Comparison of ENCODE assay signal across 15 cellular contexts in genomic region chr4:23234716-23235115, GRCh38.
DNase-seq lines count a peak whose midpoint lies in the region; ATAC-seq and TF ChIP-seq lines count a peak whose summit lies in the region.
"Had no signal": no experiment of that assay in that cellular context is flagged by ENCODE, and none has a peak within 500 bp of the region (broad histone marks: within the 10 kb centered on the region; RNA-seq: fewer than 3 reads in every experiment).

No MANE protein-coding gene starts in this region.

- H3K4me2 ChIP-seq in neuronal stem cell (ENCODE audit: insufficient read depth, low read length, poor library complexity, severe bottlenecking) = no peak overlapping the region

- no peaks in the 10 kb centered on the region for H3K36me3 ChIP-seq in adrenal gland (replicated peaks in 1 of 2)
- no peaks in the 10 kb centered on the region for H3K36me3 ChIP-seq in neuronal stem cell (replicated peaks in 1 of 2; ENCODE audit: control insufficient read depth in 2 of 2, insufficient read depth in 2 of 2, low read length in 2 of 2)
- H3K36me3 ChIP-seq in naive thymus-derived CD4-positive, alpha-beta T cell (ENCODE audit: control insufficient read depth in 2 of 3, insufficient read depth in 3 of 3, low read length in 3 of 3) = no peaks in the 10 kb centered on the region

- H3K27me3 Mint-ChIP-seq in T-cell = no peaks in the 10 kb centered on the region
- no peaks in the 10 kb centered on the region for H3K27me3 Mint-ChIP-seq in effector memory CD8-positive, alpha-beta T cell
- H3K27me3 Mint-ChIP-seq in naive thymus-derived CD4-positive, alpha-beta T cell = peaks cover 0 to 2% (median 0%) of the 10 kb centered on the region in 5 donors

- 42 to 69% (median 54%) methylated on average over 4 of the region's 4 CpGs for WGBS in adrenal gland, 4 donors
- WGBS in neuronal stem cell (ENCODE audit: extremely low coverage in 2 of 2, insufficient read length in 2 of 2, insufficient replicate concordance in 1 of 2), 2 donors = no CpG with 5 or more reads among the region's 4 CpGs

- peaks cover 0 to 5% of the 10 kb centered on the region in 2 donors for H3K4me1 ChIP-seq in adrenal gland (replicated peaks in 1 of 2)
- peaks cover 15% of the 10 kb centered on the region for H3K4me1 ChIP-seq in foreskin keratinocyte
- peaks cover 9 to 10% of the 10 kb centered on the region in 2 donors for H3K4me1 ChIP-seq in neuronal stem cell (ENCODE audit: control insufficient read depth in 2 of 2, insufficient read depth in 1 of 2, low read depth in 1 of 2, low read length in 2 of 2)
- no peaks in the 10 kb centered on the region for H3K4me1 ChIP-seq in naive thymus-derived CD4-positive, alpha-beta T cell (ENCODE audit: control insufficient read depth in 2 of 2, insufficient read depth in 2 of 2, low read length in 2 of 2)

- DNase-seq in HT1080 (ENCODE audit: low read depth) (peak; percentile 19), adrenal gland (peak in 5 of 7 donors; percentile 20 to 38 (median 28)), foreskin keratinocyte (peak; percentile 25 to 45), neuronal stem cell (ENCODE audit: low spot score) (no peak), T-cell (no peak)
- DNase-seq in effector memory CD8-positive, alpha-beta T cell = no peak
- DNase-seq in naive thymus-derived CD4-positive, alpha-beta T cell = no peak
- DNase-seq: C1 segment of cervical spinal cord, DMS153, EL, IMR-90, Kasumi-1, NCI-H1105, NCI-H187 had no signal

- H3K4me3 Mint-ChIP-seq in T-cell = no peak overlapping the region
- no peak overlapping the region for H3K4me3 Mint-ChIP-seq in effector memory CD8-positive, alpha-beta T cell
- no peak overlapping the region for H3K4me3 Mint-ChIP-seq in naive thymus-derived CD4-positive, alpha-beta T cell

- peak overlapping the region in 1 of 5 donors; percentile 25 for H3K27ac ChIP-seq in adrenal gland
- H3K27ac ChIP-seq in foreskin keratinocyte = no peak overlapping the region
- H3K27ac ChIP-seq in neuronal stem cell (replicated peaks; ENCODE audit: low read length) = peak overlapping the region; percentile 62
- no peak overlapping the region for H3K27ac ChIP-seq in naive thymus-derived CD4-positive, alpha-beta T cell (ENCODE audit: low read depth, low read length)

- no peak overlapping the region for H3K14ac ChIP-seq in neuronal stem cell (ENCODE audit: low read length)

- no peak overlapping the region for H3K4ac ChIP-seq in neuronal stem cell (ENCODE audit: low read length)

- no peak overlapping the region for H2BK15ac ChIP-seq in neuronal stem cell (ENCODE audit: low read length)

- peak overlapping the region; percentile 4 for H2AFZ ChIP-seq in neuronal stem cell (ENCODE audit: low read length)

- TF ChIP-seq POLR2A in adrenal gland (IDR thresholded peaks at IDR 0.05) = no peak

- H3K18ac ChIP-seq in neuronal stem cell (ENCODE audit: low read length) = no peak overlapping the region

- H2BK5ac ChIP-seq in neuronal stem cell (ENCODE audit: low read length) = no peak overlapping the region

- CTCF ChIA-PET in T-cell (lab: Charles Lee) = no interaction called here
- CTCF ChIA-PET in naive thymus-derived CD4-positive, alpha-beta T cell (lab: Charles Lee) = interaction anchor here (0.6 kb wide), 1 partner anchor 189 kb away, joined by 5 read pairs; no protein-coding TSS in a partner anchor

- ATAC-seq in foreskin keratinocyte (peak; percentile 75), T-cell (replicated peaks in 1 of 4) (no peak), HG02763 (IDR thresholded peaks at IDR 0.05; ENCODE audit: unreplicated experiment) (no peak)
- no peak for ATAC-seq in effector memory CD8-positive, alpha-beta T cell (replicated peaks)
- ATAC-seq in naive thymus-derived CD4-positive, alpha-beta T cell = no peak

- H3K27me3 ChIP-seq in adrenal gland = no peaks in the 10 kb centered on the region
- no peaks in the 10 kb centered on the region for H3K27me3 ChIP-seq in foreskin keratinocyte
- no peaks in the 10 kb centered on the region for H3K27me3 ChIP-seq in neuronal stem cell (ENCODE audit: control insufficient read depth in 3 of 3, insufficient read depth in 3 of 3, low read depth in 1 of 3, low read length in 3 of 3)
- no peaks in the 10 kb centered on the region for H3K27me3 ChIP-seq in naive thymus-derived CD4-positive, alpha-beta T cell (ENCODE audit: control insufficient read depth in 2 of 2, insufficient read depth in 2 of 2, low read length in 2 of 2)

- no peak overlapping the region for H2BK12ac ChIP-seq in neuronal stem cell (ENCODE audit: low read length)

- H3K4me3 ChIP-seq in adrenal gland = no peak overlapping the region
- H3K4me3 ChIP-seq in neuronal stem cell (ENCODE audit: low read length in 2 of 2) = no peak overlapping the region
- no peak overlapping the region for H3K4me3 ChIP-seq in naive thymus-derived CD4-positive, alpha-beta T cell (ENCODE audit: low read length)

- POLR2A ChIA-PET in T-cell (lab: Charles Lee) = no interaction called here
- POLR2A ChIA-PET in naive thymus-derived CD4-positive, alpha-beta T cell (lab: Charles Lee) = no interaction called here

- H2BK120ac ChIP-seq in neuronal stem cell (ENCODE audit: low read depth, low read length) = no peak overlapping the region

- no peaks in the 10 kb centered on the region for H3K4me1 Mint-ChIP-seq in T-cell
- H3K4me1 Mint-ChIP-seq in effector memory CD8-positive, alpha-beta T cell (ENCODE audit: low read depth in 2 of 2) = no peaks in the 10 kb centered on the region
- peaks cover 0 to 2% (median 0%) of the 10 kb centered on the region in 7 donors for H3K4me1 Mint-ChIP-seq in naive thymus-derived CD4-positive, alpha-beta T cell

- no peak overlapping the region for H3K9ac ChIP-seq in neuronal stem cell (ENCODE audit: low read depth, low read length, poor library complexity)

- intact Hi-C loops in adrenal gland (cut with DNase I) = no loop called here
- intact Hi-C loops in naive thymus-derived CD4-positive, alpha-beta T cell (cut with micrococcal nuclease) = no loop called here

- H3K36me3 Mint-ChIP-seq in T-cell = no peaks in the 10 kb centered on the region
- peaks cover 3% of the 10 kb centered on the region for H3K36me3 Mint-ChIP-seq in effector memory CD8-positive, alpha-beta T cell (ENCODE audit: insufficient read depth)
- no peaks in the 10 kb centered on the region for H3K36me3 Mint-ChIP-seq in naive thymus-derived CD4-positive, alpha-beta T cell

- no peak overlapping the region for H4K91ac ChIP-seq in neuronal stem cell (ENCODE audit: low read depth, low read length, poor library complexity)

- no peaks in the 10 kb centered on the region for H3K9me3 ChIP-seq in adrenal gland (replicated peaks in 1 of 3)
- peaks cover 0 to 5% of the 10 kb centered on the region in 2 donors for H3K9me3 ChIP-seq in neuronal stem cell (replicated peaks in 1 of 2; ENCODE audit: control insufficient read depth in 2 of 2, insufficient read depth in 1 of 2, low read depth in 1 of 2, low read length in 2 of 2)
- H3K9me3 ChIP-seq in naive thymus-derived CD4-positive, alpha-beta T cell (ENCODE audit: control insufficient read depth in 2 of 3, low read length in 3 of 3) = no peaks in the 10 kb centered on the region

- H3K27ac Mint-ChIP-seq in T-cell = no peak overlapping the region
- no peak overlapping the region for H3K27ac Mint-ChIP-seq in effector memory CD8-positive, alpha-beta T cell
- no peak overlapping the region for H3K27ac Mint-ChIP-seq in naive thymus-derived CD4-positive, alpha-beta T cell

- TF ChIP-seq CTCF in adrenal gland (IDR thresholded peaks at IDR 0.05) (no peak), foreskin keratinocyte (conservative IDR thresholded peaks at IDR 0.05) (no peak)

- no peaks in the 10 kb centered on the region for H3K79me1 ChIP-seq in neuronal stem cell (ENCODE audit: low read depth, low read length)

- peaks cover 0 to 3% (median 0%) of the 10 kb centered on the region in 3 donors for H3K9me3 Mint-ChIP-seq in T-cell
- peaks cover 4 to 14% of the 10 kb centered on the region in 2 donors for H3K9me3 Mint-ChIP-seq in effector memory CD8-positive, alpha-beta T cell
- H3K9me3 Mint-ChIP-seq in naive thymus-derived CD4-positive, alpha-beta T cell = no peaks in the 10 kb centered on the region

- H2AK5ac ChIP-seq in neuronal stem cell (ENCODE audit: low read depth, low read length) = no peak overlapping the region

- no peak overlapping the region for H3K23ac ChIP-seq in neuronal stem cell (ENCODE audit: low read depth, low read length, poor library complexity)

- no peak overlapping the region for H4K8ac ChIP-seq in neuronal stem cell (ENCODE audit: low read depth, low read length)

Comparison
In these comparisons a context has a peak if more than half of its experiments do, and no peak if none do; other contexts are left out.
1. DNase-seq: peak in HT1080 (single experiment), adrenal gland (5 of 7) and foreskin keratinocyte (2 of 2); none in neuronal stem cell (single experiment), T-cell (0 of 34), effector memory CD8-positive, alpha-beta T cell (0 of 3) and naive thymus-derived CD4-positive, alpha-beta T cell (0 of 9).